ENCODE assay signal across 8 cellular contexts in the genomic region with DNA sequence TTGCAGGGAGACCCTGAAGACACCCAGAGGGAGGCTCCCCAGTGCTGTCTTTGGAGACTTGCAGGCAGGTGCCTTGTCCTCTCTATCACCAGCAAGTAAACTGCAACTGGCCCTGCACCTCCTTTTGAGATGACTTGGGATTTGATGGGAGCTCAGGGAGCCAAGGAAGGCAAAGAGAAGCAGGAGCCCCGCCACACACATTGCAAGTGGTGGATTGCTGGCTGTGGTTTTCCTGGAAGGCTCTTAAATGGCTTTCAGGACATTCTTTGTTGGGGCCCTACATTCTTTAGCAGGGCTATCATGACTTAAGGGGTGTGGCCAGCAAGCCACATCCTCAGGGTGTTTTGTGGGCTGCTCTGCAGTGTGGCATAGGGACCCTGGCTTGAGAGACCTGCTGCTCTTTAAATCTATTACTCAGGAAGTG. TPM values are rescaled to one million over a fixed set of nuclear protein-coding genes. Genes with fewer than 3 reads are reported as not detected.
DNase-seq lines count a peak whose midpoint lies in the region; ATAC-seq and TF ChIP-seq lines count a peak whose summit lies in the region.

No MANE protein-coding gene starts in this region.

- no peak overlapping the region for H3K4me3 ChIP-seq in AG09309 (ENCODE audit: control insufficient read depth, low read depth, low read length)
- H3K4me3 ChIP-seq in PC-9, result no peak overlapping the region
- H3K4me3 ChIP-seq in retinal pigment epithelial cell (ENCODE audit: low read length), result no peak overlapping the region
- H3K4me3 ChIP-seq in ascending aorta, result no peak overlapping the region

- no peaks in the 10 kb centered on the region for H4K20me1 ChIP-seq in PC-9 (ENCODE audit: insufficient read depth)

- intact Hi-C loops in PC-9 (cut with micrococcal nuclease; ENCODE audit: unreplicated experiment), result loop anchor here (1.0 to 5.0 kb wide), 5 partner anchors 39 to 121 kb away; no protein-coding TSS in a partner anchor
- intact Hi-C loops in ascending aorta (cut with DNase I), result no loop called here

- H3F3A ChIP-seq in PC-9 (ENCODE audit: insufficient read depth, low read depth), result peaks cover 9% of the 10 kb centered on the region; the same call in 1 of the 2 replicates

- peak; percentile 86 for DNase-seq in AG09309 (ENCODE audit: low read depth)
- DNase-seq in PC-9, result peak; percentile 80 to 95
- DNase-seq in central memory CD8-positive, alpha-beta T cell (ENCODE audit: low spot score in 2 of 2), result peak in 1 of 2 donors; percentile 21
- peak; percentile 86 for DNase-seq in retinal pigment epithelial cell (ENCODE audit: low read depth)
- no peak for DNase-seq in NCI-H1092 treated with DMSO at 0.1 percent for 48 hours (lab: John Stamatoyannopoulos, UW)
- no peak for DNase-seq in activated CD8-positive, alpha-beta memory T cell treated with anti-CD3 and anti-CD28 coated beads, Interleukin-2, amount 50 U/mL, for 4 hours
- DNase-seq in ascending aorta (ENCODE audit: low spot score in 2 of 2), result no peak

- peaks cover 1% of the 10 kb centered on the region for H3K36me3 Mint-ChIP-seq in central memory CD8-positive, alpha-beta T cell (ENCODE audit: insufficient read depth)

- H3K9me3 Mint-ChIP-seq in central memory CD8-positive, alpha-beta T cell, result no peaks in the 10 kb centered on the region

- CTCF ChIA-PET in PC-9 (lab: Charles Lee), result no interaction called here

- no peaks in the 10 kb centered on the region for H3K36me3 ChIP-seq in PC-9 (ENCODE audit: low read depth)
- no peaks in the 10 kb centered on the region for H3K36me3 ChIP-seq in ascending aorta

- H3K27me3 ChIP-seq in PC-9 (ENCODE audit: insufficient read depth, low read depth), result no peaks in the 10 kb centered on the region
- no peaks in the 10 kb centered on the region for H3K27me3 ChIP-seq in ascending aorta

- H3K9me3 ChIP-seq in PC-9 (ENCODE audit: insufficient read depth, low read depth), result peaks cover 17% of the 10 kb centered on the region; the same call in 1 of the 2 replicates
- H3K9me3 ChIP-seq in ascending aorta, result no peaks in the 10 kb centered on the region

- H3K27ac ChIP-seq in PC-9, result peak overlapping the region; percentile 66
- no peak overlapping the region for H3K27ac ChIP-seq in ascending aorta

- no TSS peak for BruUV-seq in PC-9 (replicated peaks; lab: Mats Ljungman, UMichigan)

- peak; percentile 49 for ATAC-seq in GM21526 (IDR thresholded peaks at IDR 0.05; ENCODE audit: low FRiP score, unreplicated experiment)
- ATAC-seq in central memory CD8-positive, alpha-beta T cell (replicated peaks; ENCODE audit: extremely low read depth, poor library complexity, severe bottlenecking), result peak; percentile 96

- TF ChIP-seq CTCF in AG09309 (IDR thresholded peaks at IDR 0.05; ENCODE audit: control insufficient read depth, insufficient read depth, low read depth, low read length, missing control alignments) (no peak), PC-9 (conservative IDR thresholded peaks at IDR 0.05) (no peak), retinal pigment epithelial cell (conservative IDR thresholded peaks at IDR 0.05; ENCODE audit: low read depth, low read length) (no peak), ascending aorta (IDR thresholded peaks at IDR 0.05) (no peak)

- peak overlapping the region; percentile 88 for H3K27ac Mint-ChIP-seq in central memory CD8-positive, alpha-beta T cell (ENCODE audit: low read depth)

- POLR2A ChIA-PET in PC-9 (lab: Charles Lee; ENCODE audit: unreplicated experiment), result interaction anchor here (0.6 to 0.9 kb wide), 5 partner anchors 8 to 1036 kb away, joined by 3 to 5 read pairs (median 3); no protein-coding TSS in a partner anchor

- peak overlapping the region; percentile 40 for H3K4me3 Mint-ChIP-seq in central memory CD8-positive, alpha-beta T cell

- H3K4me1 Mint-ChIP-seq in central memory CD8-positive, alpha-beta T cell, result peaks cover 34% of the 10 kb centered on the region

- peak overlapping the region; percentile 48 for H3K4me2 ChIP-seq in PC-9

- H3K79me2 ChIP-seq in PC-9 (ENCODE audit: low read depth), result no peaks in the 10 kb centered on the region

- H3K4me1 ChIP-seq in PC-9 (replicated peaks; ENCODE audit: insufficient read depth) (peaks cover 42% of the 10 kb centered on the region), ascending aorta (no peaks in the 10 kb centered on the region)

- H3K9me2 ChIP-seq in PC-9 (ENCODE audit: insufficient read depth), result no peaks in the 10 kb centered on the region

- no peak overlapping the region for H2AFZ ChIP-seq in PC-9

- no peaks in the 10 kb centered on the region for H3K27me3 Mint-ChIP-seq in central memory CD8-positive, alpha-beta T cell

RNA-seq across cellular contexts. Expression of gene CDC42EP3, which starts 39.9 kb away (rescaled TPM):
- total RNA-seq in PC-9 (2021) (41.6 and 54.1 TPM in 2 replicates), ascending aorta (65.5 TPM)

Comparison
In these comparisons a context has a peak if more than half of its experiments do, and no peak if none do; other contexts are left out.
1. DNase-seq: peak in AG09309 (single experiment), PC-9 (2 of 2) and retinal pigment epithelial cell (single experiment); none in NCI-H1092 treated with DMSO at 0.1 percent for 48 hours (single experiment), activated CD8-positive, alpha-beta memory T cell treated with anti-CD3 and anti-CD28 coated beads, Interleukin-2, amount 50 U/mL, for 4 hours (single experiment) and ascending aorta (0 of 2).